6 cellular contexts compared by ENCODE assay signal in the genomic region with DNA sequence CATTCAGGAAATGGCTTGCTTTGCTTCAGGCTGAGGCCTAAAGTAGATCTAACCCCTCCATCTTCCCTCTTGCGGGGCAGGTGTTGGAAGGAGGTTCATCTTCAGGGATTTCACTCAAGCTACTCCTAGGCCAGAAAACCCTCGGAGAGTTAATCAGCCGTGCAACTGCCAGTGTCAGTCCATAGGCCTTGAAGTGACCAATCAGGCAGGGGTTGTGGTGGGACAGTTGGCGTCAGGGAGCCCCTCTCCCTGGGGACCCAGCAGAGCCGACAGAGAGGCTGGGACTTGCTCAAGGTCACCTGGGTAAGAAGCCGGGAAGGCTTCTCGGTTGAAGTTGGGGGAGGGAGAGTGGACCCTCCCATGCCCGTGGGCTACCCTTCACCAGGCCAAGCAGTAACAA. TPM values are rescaled to one million over a fixed set of nuclear protein-coding genes. Genes with fewer than 3 reads are reported as not detected.
"Had no signal": no experiment of that assay in that cellular context is flagged by ENCODE, and none has a peak within 500 bp of the region (broad histone marks: within the 10 kb centered on the region; RNA-seq: fewer than 3 reads in every experiment).

No MANE protein-coding gene starts in this region.

RNA-seq across cellular contexts. Expression of a gene that starts 2.9 kb away (rescaled TPM):
- total RNA-seq: lower leg skin; mammary epithelial cell; naive thymus-derived CD8-positive, alpha-beta T cell; occipital lobe; right lobe of liver; skeletal muscle tissue had no signal
- polyA plus RNA-seq: mammary epithelial cell; naive thymus-derived CD8-positive, alpha-beta T cell had no signal

RNA-seq across cellular contexts. Expression of a gene that starts 27.5 kb away (rescaled TPM):
- total RNA-seq: lower leg skin; mammary epithelial cell; naive thymus-derived CD8-positive, alpha-beta T cell; occipital lobe; skeletal muscle tissue had no signal
- polyA plus RNA-seq: mammary epithelial cell; naive thymus-derived CD8-positive, alpha-beta T cell had no signal
